ENCODE assay signal across 25 cellular contexts in genomic region chr1:228154021-228154684, GRCh38. TPM values are rescaled to one million over a fixed set of nuclear protein-coding genes. Genes with fewer than 3 reads are reported as not detected.
DNase-seq lines count a peak whose midpoint lies in the region; ATAC-seq and TF ChIP-seq lines count a peak whose summit lies in the region.
"Had no signal": no experiment of that assay in that cellular context is flagged by ENCODE, and none has a peak within 500 bp of the region (broad histone marks: within the 10 kb centered on the region; RNA-seq: fewer than 3 reads in every experiment).

No MANE protein-coding gene starts in this region.

- 92% methylated on average over 12 of the region's 12 CpGs for WGBS in mesenchymal stem cell

- H3K27me3 Mint-ChIP-seq in activated CD8-positive, alpha-beta T cell treated with anti-CD3 and anti-CD28 coated beads, Interleukin-2, amount 10 ng/mL, durations not matched to agents 7 days and 5 days (ENCODE audit: low read depth), result no peaks in the 10 kb centered on the region
- H3K27me3 Mint-ChIP-seq in type B pancreatic cell, result no peaks in the 10 kb centered on the region

- no peaks in the 10 kb centered on the region for H3K36me3 Mint-ChIP-seq in activated CD8-positive, alpha-beta T cell treated with anti-CD3 and anti-CD28 coated beads, Interleukin-2, amount 10 ng/mL, durations not matched to agents 7 days and 5 days (ENCODE audit: low read depth)
- no peaks in the 10 kb centered on the region for H3K36me3 Mint-ChIP-seq in type B pancreatic cell
- H3K36me3 Mint-ChIP-seq: naive B cell had no signal

- no peak overlapping the region for H3K4ac ChIP-seq in mesenchymal stem cell (ENCODE audit: low read depth in 1 of 2, low read length in 2 of 2)

- no peak overlapping the region for H2BK120ac ChIP-seq in mesenchymal stem cell (ENCODE audit: low read depth, low read length)

- no peak overlapping the region for H3K4me3 ChIP-seq in right atrium auricular region
- no peak overlapping the region for H3K4me3 ChIP-seq in mesenchymal stem cell (ENCODE audit: insufficient read depth in 1 of 2, low read depth in 1 of 2, low read length in 2 of 2)
- H3K4me3 ChIP-seq: dorsolateral prefrontal cortex, gastrocnemius medialis, hepatocyte, smooth muscle cell had no signal

- H3K9ac ChIP-seq in mesenchymal stem cell (ENCODE audit: low read length), result no peak overlapping the region

- no peaks in the 10 kb centered on the region for H3K9me3 ChIP-seq in right atrium auricular region
- no peaks in the 10 kb centered on the region for H3K9me3 ChIP-seq in mesenchymal stem cell (ENCODE audit: control insufficient read depth, low read length)
- H3K9me3 ChIP-seq: gastrocnemius medialis had no signal

- H4K8ac ChIP-seq in mesenchymal stem cell (ENCODE audit: low read length), result no peak overlapping the region

- intact Hi-C loops in left cardiac atrium (cut with DNase I), result no loop called here

- H4K91ac ChIP-seq in mesenchymal stem cell (ENCODE audit: low read length), result peak overlapping the region; percentile 80

- no peak overlapping the region for H2AFZ ChIP-seq in mesenchymal stem cell (ENCODE audit: low read depth, low read length)
- H2AFZ ChIP-seq: hepatocyte had no signal

- H3K4me1 ChIP-seq in right atrium auricular region (peaks cover 7 to 26% of the 10 kb centered on the region in 2 donors), mesenchymal stem cell (ENCODE audit: control insufficient read depth, insufficient read depth, low read depth, low read length) (peaks cover 27% of the 10 kb centered on the region)
- H3K4me1 ChIP-seq: gastrocnemius medialis had no signal

- no peak overlapping the region for H2AK5ac ChIP-seq in mesenchymal stem cell (ENCODE audit: low read length, severe bottlenecking)

- no peaks in the 10 kb centered on the region for H3K9me3 Mint-ChIP-seq in activated CD8-positive, alpha-beta T cell treated with anti-CD3 and anti-CD28 coated beads, Interleukin-2, amount 10 ng/mL, durations not matched to agents 7 days and 5 days (ENCODE audit: insufficient read depth)
- no peaks in the 10 kb centered on the region for H3K9me3 Mint-ChIP-seq in type B pancreatic cell
- H3K9me3 Mint-ChIP-seq: activated naive CD4-positive, alpha-beta T cell treated with anti-CD3 and anti-CD28 coated beads for 36 hours; naive B cell had no signal

- no peak overlapping the region for H2BK5ac ChIP-seq in mesenchymal stem cell (ENCODE audit: low read depth, low read length, poor library complexity, severe bottlenecking)

- no peak overlapping the region for H3K4me3 Mint-ChIP-seq in activated CD8-positive, alpha-beta T cell treated with anti-CD3 and anti-CD28 coated beads, Interleukin-2, amount 10 ng/mL, durations not matched to agents 7 days and 5 days
- no peak overlapping the region for H3K4me3 Mint-ChIP-seq in type B pancreatic cell
- H3K4me3 Mint-ChIP-seq: activated naive CD4-positive, alpha-beta T cell treated with anti-CD3 and anti-CD28 coated beads for 36 hours; naive B cell had no signal

- peak overlapping the region; percentile 74 for H3K27ac Mint-ChIP-seq in activated CD8-positive, alpha-beta T cell treated with anti-CD3 and anti-CD28 coated beads, Interleukin-2, amount 10 ng/mL, durations not matched to agents 7 days and 5 days
- H3K27ac Mint-ChIP-seq in type B pancreatic cell, result peak overlapping the region; percentile 69
- H3K27ac Mint-ChIP-seq: activated naive CD4-positive, alpha-beta T cell treated with anti-CD3 and anti-CD28 coated beads for 36 hours had no signal

- TF ChIP-seq CTCF in right atrium auricular region (IDR thresholded peaks at IDR 0.05) (no peak), type B pancreatic cell (conservative IDR thresholded peaks at IDR 0.05) (no peak)

- H3K4me1 Mint-ChIP-seq in activated CD8-positive, alpha-beta T cell treated with anti-CD3 and anti-CD28 coated beads, Interleukin-2, amount 10 ng/mL, durations not matched to agents 7 days and 5 days (ENCODE audit: low read depth), result peaks cover 36% of the 10 kb centered on the region
- H3K4me1 Mint-ChIP-seq in type B pancreatic cell (ENCODE audit: unreplicated experiment), result no peaks in the 10 kb centered on the region

- no peak overlapping the region for H3K27ac ChIP-seq in right atrium auricular region
- no peak overlapping the region for H3K27ac ChIP-seq in mesenchymal stem cell (ENCODE audit: low read length, poor library complexity, severe bottlenecking)
- H3K27ac ChIP-seq: gastrocnemius medialis, hepatocyte had no signal

- no peak overlapping the region for H2BK15ac ChIP-seq in mesenchymal stem cell (ENCODE audit: low read depth, poor library complexity, severe bottlenecking)

- peaks cover 15% of the 10 kb centered on the region for H3K79me1 ChIP-seq in mesenchymal stem cell (replicated peaks; ENCODE audit: low read length, poor library complexity, severe bottlenecking)

- H3K36me3 ChIP-seq in right atrium auricular region (no peaks in the 10 kb centered on the region), mesenchymal stem cell (ENCODE audit: control insufficient read depth in 1 of 2, insufficient read depth in 2 of 2, low read depth in 1 of 2, low read length in 2 of 2) (peaks cover 0 to 58% of the 10 kb centered on the region in 2 experiments)
- H3K36me3 ChIP-seq: gastrocnemius medialis had no signal

- H3K18ac ChIP-seq in mesenchymal stem cell (ENCODE audit: low read depth in 1 of 2, low read length in 2 of 2), result no peak overlapping the region

- H3K27me3 ChIP-seq in right atrium auricular region, result no peaks in the 10 kb centered on the region
- H3K27me3 ChIP-seq in mesenchymal stem cell (ENCODE audit: control insufficient read depth in 1 of 2, insufficient read depth in 1 of 2, low read length in 2 of 2), result peaks cover 0 to 6% of the 10 kb centered on the region in 2 experiments
- H3K27me3 ChIP-seq: hepatocyte had no signal

- POLR2A ChIA-PET in activated CD8-positive, alpha-beta T cell treated with anti-CD3 and anti-CD28 coated beads, Interleukin-2, amount 10 ng/mL, durations not matched to agents 7 days and 5 days (lab: Charles Lee), result interaction anchor here (1.1 kb wide), 1 partner anchor 11 kb away, joined by 3 read pairs; the partner anchor contains the start of gene IBA57

- peak; percentile 6 for DNase-seq in left cardiac atrium
- no peak for DNase-seq in right atrium auricular region (ENCODE audit: low spot score)
- no peak for DNase-seq in activated CD8-positive, alpha-beta T cell treated with anti-CD3 and anti-CD28 coated beads, Interleukin-2, amount 10 ng/mL, durations not matched to agents 7 days and 5 days
- DNase-seq in mesenchymal stem cell, result no peak
- no peak for DNase-seq in type B pancreatic cell (ENCODE audit: extremely low spot score, unreplicated experiment)
- DNase-seq in activated gamma-delta T cell treated with Interleukin-2 at 50 U/mL for 16 hours, result no peak
- DNase-seq: C1 segment of cervical spinal cord, Calu3, DMS79 treated with DMSO at 0.1 percent for 48 hours, gastrocnemius medialis, GF-D8, KBM-7, left colon, naive B cell, NCI-H1105 treated with DMSO at 0.1 percent for 48 hours, NCI-H2029 treated with DMSO at 0.1 percent for 48 hours, NCI-H2227 treated with DMSO at 0.1 percent for 48 hours, NCI-H526 treated with DMSO at 0.1 percent for 48 hours, SW 1271 had no signal

- H3K4me2 ChIP-seq in mesenchymal stem cell (ENCODE audit: low read length, poor library complexity, severe bottlenecking), result no peak overlapping the region
- H3K4me2 ChIP-seq: hepatocyte, smooth muscle cell had no signal

- ATAC-seq in left cardiac atrium (no peak), GM21737 (IDR thresholded peaks at IDR 0.05; ENCODE audit: unreplicated experiment) (no peak)
- ATAC-seq in activated CD8-positive, alpha-beta T cell treated with anti-CD3 and anti-CD28 coated beads, Interleukin-2, amount 10 ng/mL, durations not matched to agents 7 days and 5 days, result no peak
- ATAC-seq: gastrocnemius medialis, left colon, Panc1 had no signal

- peak overlapping the region in 1 of 2 experiments; percentile 27 for H3K23ac ChIP-seq in mesenchymal stem cell (ENCODE audit: low read length in 2 of 2)

- CTCF ChIA-PET in activated CD8-positive, alpha-beta T cell treated with anti-CD3 and anti-CD28 coated beads, Interleukin-2, amount 10 ng/mL, durations not matched to agents 7 days and 5 days (lab: Charles Lee), result interaction anchor here (1.5 kb wide), 1 partner anchor 12 kb away, joined by 4 read pairs; no protein-coding TSS in a partner anchor

- no peak overlapping the region for H2BK12ac ChIP-seq in mesenchymal stem cell (ENCODE audit: low read length in 2 of 2)

- H3K14ac ChIP-seq in mesenchymal stem cell (ENCODE audit: low read length in 2 of 2), result no peak overlapping the region

RNA-seq across cellular contexts. Expression of gene GJC2, which starts 4.4 kb away (rescaled TPM):
- total RNA-seq in left cardiac atrium, result 1 to 10 TPM; 2.2 to 2.3 TPM
- 1 to 10 TPM in 1 of 2 donors, under 1 TPM in 1; 0.93 to 2.3 TPM for total RNA-seq in right atrium auricular region
- total RNA-seq in activated CD8-positive, alpha-beta T cell treated with anti-CD3 and anti-CD28 coated beads, Interleukin-2, amount 10 ng/mL, durations not matched to agents 7 days and 5 days, result 1 to 10 TPM; 4.1 to 4.4 TPM
- 0.33 TPM for polyA plus RNA-seq in mesenchymal stem cell (2013, experiment 1 of 2)
- polyA plus RNA-seq in mesenchymal stem cell (2013, experiment 2 of 2), result 0.37 TPM
- 0.76 and 1.3 TPM in 2 replicates for total RNA-seq in type B pancreatic cell (ENCODE audit: low replicate concordance)
- total RNA-seq: smooth muscle cell had no signal

RNA-seq across cellular contexts. Expression of gene IBA57, which starts 11.5 kb away (rescaled TPM):
- total RNA-seq in left cardiac atrium (10 to 100 TPM; 10.4 to 10.5 TPM), right atrium auricular region (1 to 10 TPM; 6.7 to 7.1 TPM), type B pancreatic cell (ENCODE audit: low replicate concordance) (9.5 and 10.5 TPM in 2 replicates)
- total RNA-seq in activated CD8-positive, alpha-beta T cell treated with anti-CD3 and anti-CD28 coated beads, Interleukin-2, amount 10 ng/mL, durations not matched to agents 7 days and 5 days, result 1 to 10 TPM; 7.5 to 8.9 TPM
- 1.2 TPM for polyA plus RNA-seq in mesenchymal stem cell (2013, experiment 1 of 2)
- 1.7 TPM for polyA plus RNA-seq in mesenchymal stem cell (2013, experiment 2 of 2)

RNA-seq across cellular contexts. Expression of gene GUK1, which starts 14.1 kb away (rescaled TPM):
- total RNA-seq in left cardiac atrium (100 to 1,000 TPM; 153 to 185 TPM), right atrium auricular region (100 to 1,000 TPM; 179 to 277 TPM), type B pancreatic cell (ENCODE audit: low replicate concordance) (133 and 174 TPM in 2 replicates)
- total RNA-seq in activated CD8-positive, alpha-beta T cell treated with anti-CD3 and anti-CD28 coated beads, Interleukin-2, amount 10 ng/mL, durations not matched to agents 7 days and 5 days, result 100 to 1,000 TPM; 339 to 344 TPM
- 218 TPM for polyA plus RNA-seq in mesenchymal stem cell (2013, experiment 1 of 2)
- polyA plus RNA-seq in mesenchymal stem cell (2013, experiment 2 of 2), result 225 TPM

RNA-seq across cellular contexts. Expression of gene MRPL55, which starts 45.1 kb away (rescaled TPM):
- 10 to 100 TPM; 43.5 to 48.9 TPM for total RNA-seq in left cardiac atrium
- 10 to 100 TPM; 76.6 to 81.2 TPM for total RNA-seq in right atrium auricular region
- 10 to 100 TPM; 51.1 to 60.7 TPM for total RNA-seq in activated CD8-positive, alpha-beta T cell treated with anti-CD3 and anti-CD28 coated beads, Interleukin-2, amount 10 ng/mL, durations not matched to agents 7 days and 5 days
- polyA plus RNA-seq in mesenchymal stem cell (2013, experiment 1 of 2), result 49.1 TPM
- 50.1 TPM for polyA plus RNA-seq in mesenchymal stem cell (2013, experiment 2 of 2)
- total RNA-seq in type B pancreatic cell (ENCODE audit: low replicate concordance), result 47.4 and 58.8 TPM in 2 replicates

RNA-seq across cellular contexts. Expression of gene C1orf35, which starts 51.0 kb away (rescaled TPM):
- 1 to 10 TPM; 7.7 to 8.0 TPM for total RNA-seq in left cardiac atrium
- 1 to 10 TPM; 4.5 to 4.9 TPM for total RNA-seq in right atrium auricular region
- total RNA-seq in activated CD8-positive, alpha-beta T cell treated with anti-CD3 and anti-CD28 coated beads, Interleukin-2, amount 10 ng/mL, durations not matched to agents 7 days and 5 days, result 10 to 100 TPM; 24.7 to 25.6 TPM
- 10.8 TPM for polyA plus RNA-seq in mesenchymal stem cell (2013, experiment 1 of 2)
- 11.6 TPM for polyA plus RNA-seq in mesenchymal stem cell (2013, experiment 2 of 2)
- 16.9 and 23.3 TPM in 2 replicates for total RNA-seq in type B pancreatic cell (ENCODE audit: low replicate concordance)
